Comparison of ENCODE assay signal across 1 cellular context in the genomic region with DNA sequence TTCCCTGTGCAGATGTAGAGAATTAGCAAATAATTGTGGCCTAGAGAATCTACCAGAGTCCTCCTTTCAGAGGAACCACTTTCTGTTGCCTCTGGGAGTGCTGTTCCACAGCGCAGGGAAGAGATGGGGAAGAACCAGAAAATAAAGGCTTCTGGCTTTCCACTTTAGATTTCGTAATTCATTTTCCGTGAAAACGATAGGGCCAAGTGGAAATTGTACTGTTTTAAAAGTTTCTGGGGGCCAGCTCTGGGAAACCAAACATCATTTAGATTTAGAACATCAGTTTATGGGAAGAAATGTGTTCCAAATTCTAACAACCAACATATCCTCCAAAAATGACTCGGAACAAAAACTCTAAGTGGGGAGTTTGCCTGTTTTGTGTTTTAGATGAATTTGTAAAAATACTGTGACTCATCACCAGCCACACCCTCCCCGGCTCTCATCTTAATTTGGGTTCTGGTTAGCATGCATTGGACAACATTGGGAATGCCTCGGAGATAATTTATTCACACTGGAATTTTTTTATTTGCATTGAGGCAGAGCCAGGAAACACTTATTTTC.
TF ChIP-seq lines count a peak whose summit lies in the region.

No MANE protein-coding gene starts in this region.

TF ChIP-seq in WTC11, 78 proteins besides CTCF, POLR2A, EP300 and RAD21 (continued from another document):
- TF ChIP-seq, protein P1, sequence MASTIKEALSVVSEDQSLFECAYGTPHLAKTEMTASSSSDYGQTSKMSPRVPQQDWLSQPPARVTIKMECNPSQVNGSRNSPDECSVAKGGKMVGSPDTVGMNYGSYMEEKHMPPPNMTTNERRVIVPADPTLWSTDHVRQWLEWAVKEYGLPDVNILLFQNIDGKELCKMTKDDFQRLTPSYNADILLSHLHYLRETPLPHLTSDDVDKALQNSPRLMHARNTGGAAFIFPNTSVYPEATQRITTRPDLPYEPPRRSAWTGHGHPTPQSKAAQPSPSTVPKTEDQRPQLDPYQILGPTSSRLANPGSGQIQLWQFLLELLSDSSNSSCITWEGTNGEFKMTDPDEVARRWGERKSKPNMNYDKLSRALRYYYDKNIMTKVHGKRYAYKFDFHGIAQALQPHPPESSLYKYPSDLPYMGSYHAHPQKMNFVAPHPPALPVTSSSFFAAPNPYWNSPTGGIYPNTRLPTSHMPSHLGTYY (CRISPR knock-in tag; IDR thresholded peaks at IDR 0.05), result no peak
- TF ChIP-seq FOXK1 (CRISPR knock-in tag; IDR thresholded peaks at IDR 0.05) (no peak), NR3C1 (CRISPR knock-in tag; conservative IDR thresholded peaks at IDR 0.05; ENCODE audit: low read depth) (no peak)
TF ChIP-seq in WTC11: peak in this region for 0.
